In genomic region chr17:27502526-27503324, GRCh38 we compare ENCODE assay signal across 15 cellular contexts. TPM values are rescaled to one million over a fixed set of nuclear protein-coding genes. Genes with fewer than 3 reads are reported as not detected.
DNase-seq lines count a peak whose midpoint lies in the region; ATAC-seq and TF ChIP-seq lines count a peak whose summit lies in the region.
"Had no signal": no experiment of that assay in that cellular context is flagged by ENCODE, and none has a peak within 500 bp of the region (broad histone marks: within the 10 kb centered on the region; RNA-seq: fewer than 3 reads in every experiment).

No MANE protein-coding gene starts in this region.

- H4K91ac ChIP-seq in IMR-90 (ENCODE audit: insufficient read depth, low read depth, low read length) = peak overlapping the region; percentile 89

- H3K4ac ChIP-seq in IMR-90 (ENCODE audit: low read depth, low read length) = peak overlapping the region; percentile 87

- CTCF ChIA-PET in IMR-90 (lab: Yijun Ruan, JAX) = no interaction called here

- peak overlapping the region; percentile 63 for H2AK9ac ChIP-seq in IMR-90 (replicated peaks; ENCODE audit: low read depth, low read length, poor library complexity)

- peak overlapping the region; percentile 87 for H2BK120ac ChIP-seq in IMR-90 (ENCODE audit: low read depth, low read length)

- H3K9me1 ChIP-seq in IMR-90 (ENCODE audit: insufficient read depth, low read length) = peaks cover 30% of the 10 kb centered on the region

- H4K20me1 ChIP-seq in IMR-90 (ENCODE audit: insufficient read depth, low read length) = peaks cover 58% of the 10 kb centered on the region

- peak overlapping the region; percentile 76 for H3K27ac ChIP-seq in IMR-90 (ENCODE audit: insufficient read depth, low read length)
- peak overlapping the region; percentile 3 for H3K27ac ChIP-seq in lower lobe of right lung
- H3K27ac ChIP-seq in temporal lobe (ENCODE audit: low read depth, low read length) = peak overlapping the region; percentile 92
- H3K27ac ChIP-seq: KMS-11, SK-N-MC had no signal

- H4K8ac ChIP-seq in IMR-90 (ENCODE audit: low read depth in 2 of 2, low read length in 2 of 2) = peak overlapping the region; percentile 59 to 88

- H3K14ac ChIP-seq in IMR-90 (replicated peaks; ENCODE audit: low read depth, low read length) = peak overlapping the region; percentile 93

- peak; percentile 23; the same call in 1 of the 2 replicates for TF ChIP-seq RAD21 in IMR-90 (IDR thresholded peaks at IDR 0.05; ENCODE audit: low read length)

- DNase-seq in IMR-90 = peak; percentile 99
- peak; percentile 71 for DNase-seq in epithelial cell of proximal tubule (ENCODE audit: low read depth)
- DNase-seq in lower lobe of right lung = no peak
- DNase-seq in NCI-H1417 (lab: John Stamatoyannopoulos, UW) = no peak
- no peak for DNase-seq in NCI-H82 treated with DMSO at 0.1 percent for 48 hours (lab: John Stamatoyannopoulos, UW; ENCODE audit: unreplicated experiment)
- DNase-seq: activated gamma-delta T cell treated with Interleukin-2 at 50 U/mL for 16 hours, endodermal cell, NCI-H226, small intestine had no signal

- 10% methylated on average over 4 of the region's 12 CpGs; no CpG with 5 or more reads in 1 of the 2 experiments for WGBS in IMR-90 (ENCODE audit: extremely low coverage in 2 of 2, insufficient read length in 1 of 2), 2 experiments

- intact Hi-C loops in IMR-90 (cut with micrococcal nuclease) (loop anchor here (5.0 kb wide), 1 partner anchor 40 kb away; no protein-coding TSS in a partner anchor), lower lobe of right lung (cut with DNase I) (no loop called here)

- H3K4me1 ChIP-seq in IMR-90 (ENCODE audit: control insufficient read depth, insufficient read depth, low read length) = peaks cover 27% of the 10 kb centered on the region
- peaks cover 29% of the 10 kb centered on the region for H3K4me1 ChIP-seq in lower lobe of right lung

- POLR2A ChIA-PET in IMR-90 (lab: Charles Lee; ENCODE audit: unreplicated experiment) = no interaction called here

- peak overlapping the region; percentile 24 for H3K4me2 ChIP-seq in IMR-90 (ENCODE audit: low read depth, low read length)
- H3K4me2 ChIP-seq: KMS-11 had no signal

- no TSS peak for BruUV-seq in IMR-90 (replicated peaks; lab: Mats Ljungman, UMichigan)

- H3K9me3 ChIP-seq in IMR-90 (ENCODE audit: control insufficient read depth, insufficient read depth, low read length) (no peaks in the 10 kb centered on the region), lower lobe of right lung (no peaks in the 10 kb centered on the region)

- peaks cover 39 to 87% of the 10 kb centered on the region in 2 experiments; a peak in 3 of 4 replicates for H3K79me1 ChIP-seq in IMR-90 (ENCODE audit: low read depth in 1 of 2, low read length in 2 of 2)

- peak overlapping the region; percentile 41; the same call in 1 of the 2 replicates for H3K9ac ChIP-seq in IMR-90 (ENCODE audit: low read depth, low read length)
- H3K9ac ChIP-seq: KMS-11 had no signal

- peak overlapping the region; percentile 90; the same call in 1 of the 2 replicates for H3K23ac ChIP-seq in IMR-90 (ENCODE audit: low read depth, low read length)

- H4K5ac ChIP-seq in IMR-90 (ENCODE audit: low read depth, low read length) = peak overlapping the region; percentile 93; the same call in 1 of the 2 replicates

- in situ Hi-C loops in IMR-90 (cut with MboI; ENCODE audit: low sequenced_read_pairs) = no loop called here

- peak overlapping the region; percentile 94 for H2BK5ac ChIP-seq in IMR-90 (ENCODE audit: low read depth, low read length, poor library complexity, severe bottlenecking)

- peak; percentile 58 for TF ChIP-seq POLR2A in IMR-90 (IDR thresholded peaks at IDR 0.05; ENCODE audit: low read depth, low read length)

- peak overlapping the region; percentile 96 for H2AK5ac ChIP-seq in IMR-90 (ENCODE audit: low read depth, low read length)

- no peak for TF ChIP-seq CTCF in IMR-90 (conservative IDR thresholded peaks at IDR 0.05; ENCODE audit: low read depth, low read length)
- TF ChIP-seq CTCF in epithelial cell of proximal tubule (conservative IDR thresholded peaks at IDR 0.05; ENCODE audit: low read depth, low read length) = no peak
- TF ChIP-seq CTCF in lower lobe of right lung (IDR thresholded peaks at IDR 0.05) = no peak

- H3K4me3 ChIP-seq in IMR-90 (ENCODE audit: insufficient read depth, low read depth, low read length) = no peak overlapping the region
- no peak overlapping the region for H3K4me3 ChIP-seq in epithelial cell of proximal tubule (ENCODE audit: low read depth, low read length)
- no peak overlapping the region for H3K4me3 ChIP-seq in lower lobe of right lung
- H3K4me3 ChIP-seq: SK-N-MC had no signal

- H3K18ac ChIP-seq in IMR-90 (ENCODE audit: low read depth, low read length) = peak overlapping the region; percentile 84; the same call in 1 of the 2 replicates

- H2AFZ ChIP-seq in IMR-90 (replicated peaks; ENCODE audit: low read length, poor library complexity) = peak overlapping the region; percentile 72

- 0 out of 2 replicates have a peak overlapping the region, but pooled peaks have one; percentile 69 for H3K56ac ChIP-seq in IMR-90 (ENCODE audit: extremely low read depth, insufficient read depth, low read length)

- H3K36me3 ChIP-seq in IMR-90 (ENCODE audit: control insufficient read depth, insufficient read depth, low read length) (peaks cover 7% of the 10 kb centered on the region), lower lobe of right lung (no peaks in the 10 kb centered on the region)

- dilution Hi-C loops in IMR-90 (cut with HindIII; ENCODE audit: low sequenced_read_pairs, unreplicated experiment) = no loop called here

- ATAC-seq in IMR-90 (ENCODE audit: low read depth) (peak; percentile 86), lower lobe of right lung (peak; percentile 38 to 50), esophagus mucosa (no peak), GM18861 (IDR thresholded peaks at IDR 0.05; ENCODE audit: unreplicated experiment) (no peak)
- ATAC-seq: left lobe of liver had no signal

- H2BK15ac ChIP-seq in IMR-90 (ENCODE audit: low read depth, low read length) = peak overlapping the region; percentile 55; the same call in 2 of the 3 replicates

- no peaks in the 10 kb centered on the region for H3K27me3 ChIP-seq in IMR-90 (ENCODE audit: control insufficient read depth, insufficient read depth, low read length)
- H3K27me3 ChIP-seq in lower lobe of right lung (ENCODE audit: low read depth) = no peaks in the 10 kb centered on the region

- peak overlapping the region; percentile 69 for H2BK20ac ChIP-seq in IMR-90 (ENCODE audit: low read depth, low read length)

TF ChIP-seq in IMR-90, 13 proteins besides CTCF, POLR2A, EP300 and RAD21:
- TF ChIP-seq MAFK (IDR thresholded peaks at IDR 0.05; ENCODE audit: low read depth, low read length) (peak; percentile 76), USF2 (IDR thresholded peaks at IDR 0.05; ENCODE audit: low read depth, low read length) (peak; percentile 80), BHLHE40 (IDR thresholded peaks at IDR 0.05; ENCODE audit: low read depth, low read length) (peak; percentile 87), MXI1 (IDR thresholded peaks at IDR 0.05; ENCODE audit: borderline replicate concordance, low read depth, low read length) (0 out of 2 replicates have a peak, but pooled peaks have one; percentile 20), RFX5 (IDR thresholded peaks at IDR 0.05; ENCODE audit: low read depth, low read length) (no peak), NFE2L2 (IDR thresholded peaks at IDR 0.05; ENCODE audit: low read depth, low read length) (peak; percentile 61; the same call in 1 of the 2 replicates), CHD1 (IDR thresholded peaks at IDR 0.05; ENCODE audit: low read depth, low read length) (no peak), CEBPB (IDR thresholded peaks at IDR 0.05; ENCODE audit: low read depth, low read length) (no peak; the same call in 1 of the 2 replicates), ELK1 (IDR thresholded peaks at IDR 0.05; ENCODE audit: borderline replicate concordance, low read depth, low read length) (no peak), FOS (IDR thresholded peaks at IDR 0.05; ENCODE audit: low read depth, low read length) (peak; percentile 58; the same call in 1 of the 2 replicates), RCOR1 (IDR thresholded peaks at IDR 0.05; ENCODE audit: insufficient replicate concordance, low read length) (no peak), MAZ (IDR thresholded peaks at IDR 0.05; ENCODE audit: borderline replicate concordance, low read depth, low read length) (peak; percentile 50; the same call in 1 of the 2 replicates), SMC3 (IDR thresholded peaks at IDR 0.05; ENCODE audit: low read depth, low read length) (0 out of 2 replicates have a peak, but pooled peaks have one; percentile 14)

RNA-seq across cellular contexts. Expression of gene KSR1, which starts 46.5 kb away (rescaled TPM):
- total RNA-seq in IMR-90 (2012; rRNA removed) = 8.9 and 12.5 TPM in 2 replicates
- 19.5 and 21.9 TPM in 2 replicates for polyA plus RNA-seq in IMR-90 (2012; rRNA removed)
- polyA plus RNA-seq in IMR-90 (2012; cell fraction: cytosol; rRNA removed) = 12.2 and 18.8 TPM in 2 replicates
- 83.2 and 123 TPM in 2 replicates for polyA plus RNA-seq in IMR-90 (2012; cell fraction: nucleus; rRNA removed; ENCODE audit: low replicate concordance)
- total RNA-seq in epithelial cell of proximal tubule = 7.2 and 19.9 TPM in 2 replicates
- total RNA-seq in lower lobe of right lung = 59.6 TPM
- total RNA-seq in temporal lobe = 17.7 TPM
- 31.0 TPM for total RNA-seq in esophagus mucosa

Comparison
In these comparisons a context has a peak if more than half of its experiments do, and no peak if none do; other contexts are left out.
1. ATAC-seq: peak in IMR-90 (single experiment) and lower lobe of right lung (2 of 2); none in esophagus mucosa (single experiment) and GM18861 (single experiment).
2. DNase-seq: peak in IMR-90 (single experiment) and epithelial cell of proximal tubule (single experiment); none in lower lobe of right lung (single experiment), NCI-H1417 (0 of 3) and NCI-H82 treated with DMSO at 0.1 percent for 48 hours (single experiment).
3. H3K27ac ChIP-seq: peak in every context shown above with its lines; median percentile 92 in temporal lobe; 76 in IMR-90; 3 in lower lobe of right lung.